In genomic region chr7:128347573-128348147, GRCh38 we compare ENCODE assay signal across 8 cellular contexts. TPM values are rescaled to one million over a fixed set of nuclear protein-coding genes. Genes with fewer than 3 reads are reported as not detected.
DNase-seq lines count a peak whose midpoint lies in the region; ATAC-seq and TF ChIP-seq lines count a peak whose summit lies in the region.

No MANE protein-coding gene starts in this region.

- CTCF ChIA-PET in CD4-positive, alpha-beta memory T cell (lab: Charles Lee; ENCODE audit: partially characterized antibody) = interaction anchor here (0.7 to 9.2 kb wide), 18 partner anchors 8 to 113 kb away, joined by 3 to 186 read pairs (median 4); partner anchors contain the start of gene HILPDA

- peaks cover 7 to 18% (median 8%) of the 10 kb centered on the region in 4 donors for H3K4me1 Mint-ChIP-seq in CD4-positive, alpha-beta memory T cell
- H3K4me1 Mint-ChIP-seq in activated T-helper 17 cell treated with anti-CD3 and anti-CD28 coated beads, Interleukin-2, amount 50 U/mL, for 72 hours = peaks cover 4% of the 10 kb centered on the region

- POLR2A ChIA-PET in CD4-positive, alpha-beta memory T cell (lab: Charles Lee; ENCODE audit: partially characterized antibody) = interaction anchor here (1.1 to 2.0 kb wide), 2 partner anchors 40 to 62 kb away, joined by 3 to 16 read pairs; partner anchors contain the start of gene IMPDH1

- peak overlapping the region in 1 of 8 donors; percentile 6 for H3K4me3 Mint-ChIP-seq in CD4-positive, alpha-beta memory T cell
- H3K4me3 Mint-ChIP-seq in activated T-helper 17 cell treated with anti-CD3 and anti-CD28 coated beads, Interleukin-2, amount 50 U/mL, for 72 hours = no peak overlapping the region

- H3K27me3 Mint-ChIP-seq in CD4-positive, alpha-beta memory T cell = peaks cover 8 to 9% of the 10 kb centered on the region in 2 donors
- peaks cover 1% of the 10 kb centered on the region for H3K27me3 Mint-ChIP-seq in activated T-helper 17 cell treated with anti-CD3 and anti-CD28 coated beads, Interleukin-2, amount 50 U/mL, for 72 hours

- no peaks in the 10 kb centered on the region for H3K27me3 ChIP-seq in CD4-positive, alpha-beta memory T cell (ENCODE audit: insufficient read depth, low read length)
- H3K27me3 ChIP-seq in RWPE2 (ENCODE audit: insufficient read depth, poor library complexity, severe bottlenecking) (peaks cover 16% of the 10 kb centered on the region), ascending aorta (no peaks in the 10 kb centered on the region)

- H3K4me1 ChIP-seq in CD4-positive, alpha-beta memory T cell (ENCODE audit: insufficient read depth, low read length) = peaks cover 10% of the 10 kb centered on the region
- H3K4me1 ChIP-seq in RWPE2 (ENCODE audit: insufficient read depth, poor library complexity, severe bottlenecking) (no peaks in the 10 kb centered on the region), ascending aorta (peaks cover 12 to 14% of the 10 kb centered on the region in 2 donors)

- no peaks in the 10 kb centered on the region for H3K9me3 Mint-ChIP-seq in CD4-positive, alpha-beta memory T cell
- no peaks in the 10 kb centered on the region for H3K9me3 Mint-ChIP-seq in activated T-helper 17 cell treated with anti-CD3 and anti-CD28 coated beads, Interleukin-2, amount 50 U/mL, for 72 hours

- no peak overlapping the region for H3K27ac ChIP-seq in CD4-positive, alpha-beta memory T cell (ENCODE audit: low read depth, low read length)
- H3K27ac ChIP-seq in RWPE2 (ENCODE audit: poor library complexity, severe bottlenecking) (no peak overlapping the region), ascending aorta (no peak overlapping the region)

- TF ChIP-seq CTCF in RWPE2 (IDR thresholded peaks at IDR 0.05; ENCODE audit: poor library complexity, severe bottlenecking) (peak; percentile 81), ascending aorta (IDR thresholded peaks at IDR 0.05) (peak; percentile 41 to 77 (median 62))

- peak overlapping the region in 1 of 7 donors; percentile 3 for H3K27ac Mint-ChIP-seq in CD4-positive, alpha-beta memory T cell
- no peak overlapping the region for H3K27ac Mint-ChIP-seq in activated T-helper 17 cell treated with anti-CD3 and anti-CD28 coated beads, Interleukin-2, amount 50 U/mL, for 72 hours

- H3K36me3 ChIP-seq in CD4-positive, alpha-beta memory T cell (ENCODE audit: insufficient read depth, low read length) = no peaks in the 10 kb centered on the region
- H3K36me3 ChIP-seq in RWPE2 (ENCODE audit: low read depth) (no peaks in the 10 kb centered on the region), ascending aorta (no peaks in the 10 kb centered on the region)

- no peaks in the 10 kb centered on the region for H3K36me3 Mint-ChIP-seq in CD4-positive, alpha-beta memory T cell
- H3K36me3 Mint-ChIP-seq in activated T-helper 17 cell treated with anti-CD3 and anti-CD28 coated beads, Interleukin-2, amount 50 U/mL, for 72 hours (ENCODE audit: low read depth) = no peaks in the 10 kb centered on the region

- ATAC-seq in RWPE2 (ENCODE audit: low read depth) = peak; percentile 51; the same call in 2 of the 3 replicates
- no peak for ATAC-seq in activated T-helper 17 cell treated with anti-CD3 and anti-CD28 coated beads, Interleukin-2, amount 50 U/mL, for 72 hours (replicated peaks)
- no peak for ATAC-seq in GM21423 (IDR thresholded peaks at IDR 0.05; ENCODE audit: unreplicated experiment)

- intact Hi-C loops in CD4-positive, alpha-beta memory T cell (cut with micrococcal nuclease) = loop anchor here (1.0 to 10.0 kb wide), 3 partner anchors 40 to 107 kb away; partner anchors contain the start of gene HILPDA
- intact Hi-C loops in ascending aorta (cut with DNase I) = loop anchor here (1.0 to 10.0 kb wide), 2 partner anchors 40 to 763 kb away; partner anchors contain the start of genes ARF5 and GCC1

- no peak overlapping the region for H3K4me3 ChIP-seq in CD4-positive, alpha-beta memory T cell (ENCODE audit: low read length in 2 of 2)
- H3K4me3 ChIP-seq in RWPE2 (ENCODE audit: severe bottlenecking) = no peak overlapping the region
- no peak overlapping the region for H3K4me3 ChIP-seq in ascending aorta

- DNase-seq in CD4-positive, alpha-beta memory T cell = peak; percentile 26 to 51 (median 38)
- DNase-seq in HK-2 (ENCODE audit: unreplicated experiment) (peak; percentile 51), RWPE2 (ENCODE audit: low spot score) (no peak), ascending aorta (ENCODE audit: low spot score in 2 of 2) (no peak), iPS-NIHi7 (ENCODE audit: extremely low spot score) (peak; percentile 51)
- DNase-seq in stimulated activated CD8-positive, alpha-beta memory T cell treated with anti-CD3 and anti-CD28 coated beads, Interleukin-4, amount 100 ng/mL, for 24 hours (ENCODE audit: low read depth) = peak; percentile 42

- H3K9me3 ChIP-seq in CD4-positive, alpha-beta memory T cell (ENCODE audit: control insufficient read depth in 1 of 2, low read length in 2 of 2) = no peaks in the 10 kb centered on the region
- H3K9me3 ChIP-seq in RWPE2 (ENCODE audit: severe bottlenecking) (no peaks in the 10 kb centered on the region), ascending aorta (no peaks in the 10 kb centered on the region)

RNA-seq across cellular contexts. Expression of gene RBM28, which starts 4.0 kb away (rescaled TPM):
- total RNA-seq in CD4-positive, alpha-beta memory T cell = 10 to 100 TPM; 43.4 to 48.3 TPM
- 1 to 10 TPM; 2.4 to 9.9 TPM for polyA plus RNA-seq in CD4-positive, alpha-beta memory T cell
- total RNA-seq in ascending aorta = 23.8 TPM
- 10 to 100 TPM; 30.4 to 46.6 TPM for total RNA-seq in activated T-helper 17 cell treated with anti-CD3 and anti-CD28 coated beads, Interleukin-2, amount 50 U/mL, for 72 hours

RNA-seq across cellular contexts. Expression of gene PRRT4, which starts 13.8 kb away (rescaled TPM):
- under 1 TPM; 0.52 to 0.58 TPM for total RNA-seq in CD4-positive, alpha-beta memory T cell
- under 1 TPM; 0.11 to 0.16 TPM for polyA plus RNA-seq in CD4-positive, alpha-beta memory T cell
- 7.6 TPM for total RNA-seq in ascending aorta
- under 1 TPM; 0.13 to 0.45 TPM for total RNA-seq in activated T-helper 17 cell treated with anti-CD3 and anti-CD28 coated beads, Interleukin-2, amount 50 U/mL, for 72 hours

Comparison
In these comparisons a context has a peak if more than half of its experiments do, and no peak if none do; other contexts are left out.
1. DNase-seq: peak in CD4-positive, alpha-beta memory T cell (5 of 5), HK-2 (single experiment), iPS-NIHi7 (single experiment) and stimulated activated CD8-positive, alpha-beta memory T cell treated with anti-CD3 and anti-CD28 coated beads, Interleukin-4, amount 100 ng/mL, for 24 hours (single experiment); none in RWPE2 (single experiment) and ascending aorta (0 of 2).